ENCODE assay signal across 8 cellular contexts in the genomic region with DNA sequence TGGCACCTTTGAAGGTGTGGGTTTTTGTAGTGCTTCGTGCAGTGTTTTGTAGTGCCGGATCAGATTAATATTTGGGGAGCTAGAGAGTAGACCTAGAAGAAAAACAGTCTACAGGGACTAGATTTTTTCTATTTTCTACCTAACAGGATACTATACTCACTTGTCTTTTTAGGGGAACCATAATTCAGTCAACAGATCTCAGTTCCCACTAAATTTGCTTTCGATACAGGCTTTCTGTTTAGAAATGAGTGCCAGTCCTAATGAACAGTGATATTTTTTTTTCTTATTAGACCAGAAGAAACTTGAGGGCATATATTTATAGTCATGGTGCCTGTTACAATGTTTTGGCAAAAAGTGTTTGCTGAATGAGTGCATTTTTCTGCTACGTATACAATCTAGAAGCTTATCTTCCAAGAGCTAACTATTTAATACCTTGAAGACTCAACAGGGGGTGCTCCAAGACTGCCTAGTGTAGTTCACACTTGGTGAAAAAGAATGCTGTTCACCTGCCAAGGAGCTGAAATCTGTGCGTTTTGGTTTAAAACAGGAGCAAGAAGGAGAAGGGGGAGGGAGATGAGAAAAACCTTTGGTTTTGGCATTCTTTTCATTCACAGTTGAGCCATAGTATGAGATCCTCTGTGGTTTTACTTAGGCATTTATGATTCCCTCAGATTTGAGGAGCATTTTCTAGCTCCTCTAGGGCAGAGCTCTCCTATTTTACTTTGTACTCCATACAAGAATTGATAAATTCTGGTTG. TPM values are rescaled to one million over a fixed set of nuclear protein-coding genes. Genes with fewer than 3 reads are reported as not detected.
DNase-seq lines count a peak whose midpoint lies in the region; ATAC-seq, FAIRE-seq and TF ChIP-seq lines count a peak whose summit lies in the region.

No MANE protein-coding gene starts in this region.

- TF ChIP-seq POLR2A in H54 (IDR thresholded peaks at IDR 0.05; ENCODE audit: low read depth, low read length): no peak

- ATAC-seq in GM19395 (IDR thresholded peaks at IDR 0.05; ENCODE audit: unreplicated experiment) (peak; percentile 65), HG03565 (IDR thresholded peaks at IDR 0.05; ENCODE audit: unreplicated experiment) (no peak)

- H3K4me3 ChIP-seq in WI38 (ENCODE audit: low read depth, low read length): no peak overlapping the region

- DNase-seq in Caki2 (ENCODE audit: low read depth) (peak; percentile 22), NCI-H1417 (lab: John Stamatoyannopoulos, UW) (peak; percentile 55 to 88 (median 63)), head of caudate nucleus (peak in 25 of 42 donors; percentile 9 to 74 (median 33)), renal cortical epithelial cell (ENCODE audit: low read depth) (peak; percentile 73), H54 (ENCODE audit: insufficient read length, low spot score) (no peak)

- no peak for FAIRE-seq in H54 (lab: Jason Lieb, UNC)

- intact Hi-C loops in head of caudate nucleus (cut with DNase I): loop anchor here (10.0 kb wide), 1 partner anchor 610 kb away; no protein-coding TSS in a partner anchor

- in situ Hi-C loops in Caki2 (cut with HindIII; ENCODE audit: low pct_unique_long_range_greater_than_20kb, low sequenced_read_pairs): no loop called here

- peak; percentile 76 for TF ChIP-seq CTCF in WI38 (IDR thresholded peaks at IDR 0.05; ENCODE audit: low read depth, low read length)

RNA-seq across cellular contexts. Expression of gene VSTM5, which starts 44.9 kb away (rescaled TPM):
- total RNA-seq in Caki2 (2014; rRNA removed; shearing (Covaris generic); ENCODE audit: low replicate concordance): not detected in 2 replicates
- total RNA-seq in renal cortical epithelial cell: 0.17 and 0.70 TPM in 2 replicates
